ENCODE assay signal across 1 cellular context in genomic region chr20:35551485-35551884, GRCh38.
TF ChIP-seq lines count a peak whose summit lies in the region.

No MANE protein-coding gene starts in this region.

TF ChIP-seq in HEK293, 187 proteins besides CTCF, POLR2A, EP300 and RAD21 (continued from another document):
- peak; percentile 97 for TF ChIP-seq KLF17 (tag by site-specific recombination; IDR thresholded peaks at IDR 0.05)
